17 cellular contexts compared by ENCODE assay signal in the genomic region with DNA sequence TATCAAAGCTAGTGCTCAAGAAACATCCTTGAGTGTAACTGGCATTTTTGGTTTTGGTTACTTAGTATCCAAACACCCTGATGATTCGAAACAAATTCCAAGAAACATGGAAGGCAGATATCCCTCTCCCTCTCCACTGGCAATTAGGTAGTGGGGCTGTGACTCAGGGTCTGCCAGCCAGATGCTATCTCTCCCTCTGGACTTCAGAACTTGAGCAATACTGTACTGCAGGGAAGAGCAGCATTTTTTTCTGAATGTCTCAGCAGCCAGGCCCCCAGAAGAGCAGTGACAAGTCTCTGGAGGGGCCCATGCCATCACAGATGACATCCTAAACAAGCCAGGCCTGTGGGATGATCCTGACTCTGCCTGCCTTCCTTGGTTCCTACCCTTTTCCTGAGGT.
"Had no signal": no experiment of that assay in that cellular context is flagged by ENCODE, and none has a peak within 500 bp of the region (broad histone marks: within the 10 kb centered on the region; RNA-seq: fewer than 3 reads in every experiment).

No MANE protein-coding gene starts in this region.

- H3K4me1 ChIP-seq: ascending aorta, prostate gland, tibial nerve, vagina had no signal

- H3K27me3 ChIP-seq: ascending aorta, tibial nerve, vagina had no signal

- H3K27ac ChIP-seq: ascending aorta, epithelial cell of prostate, prostate gland, tibial nerve, vagina had no signal

- H3K4me2 ChIP-seq: smooth muscle cell had no signal

- DNase-seq: activated CD4-positive, alpha-beta T cell treated with anti-CD3 and anti-CD28 coated beads, Interleukin-2, amount 50 U/mL, for 1 hour; activated CD8-positive, alpha-beta memory T cell treated with anti-CD3 and anti-CD28 coated beads for 24 hours; activated naive CD8-positive, alpha-beta T cell treated with anti-CD3 and anti-CD28 coated beads, Interleukin-2, amount 10 ng/mL, durations not matched to agents 7 days and 5 days; glutamatergic neuron; hypothalamus; right cardiac atrium; stimulated activated CD4-positive, alpha-beta T cell treated with anti-CD3 and anti-CD28 coated beads, Interleukin-4, amount 100 ng/mL, for 4 hours; stimulated activated CD8-positive, alpha-beta memory T cell treated with anti-CD3 and anti-CD28 coated beads, Interleukin-4, amount 100 ng/mL, for 48 hours; stimulated activated naive CD4-positive, alpha-beta T cell treated with Interleukin-2 at 50 U/mL for 16 hours; substantia nigra had no signal

- ATAC-seq: natural killer cell treated with Interleukin-12 subunit alpha and Interleukin-12 subunit beta and Interleukin-15 and Interleukin-18, amount 100 ng/mL, for 72 hours; right cardiac atrium had no signal

- H3K4me3 ChIP-seq: ascending aorta, prostate gland, smooth muscle cell, tibial nerve, vagina had no signal

- H3K36me3 ChIP-seq: ascending aorta, prostate gland, tibial nerve, vagina had no signal

- H3K9me3 ChIP-seq: ascending aorta, prostate gland, tibial nerve, vagina had no signal
